In the genomic region with DNA sequence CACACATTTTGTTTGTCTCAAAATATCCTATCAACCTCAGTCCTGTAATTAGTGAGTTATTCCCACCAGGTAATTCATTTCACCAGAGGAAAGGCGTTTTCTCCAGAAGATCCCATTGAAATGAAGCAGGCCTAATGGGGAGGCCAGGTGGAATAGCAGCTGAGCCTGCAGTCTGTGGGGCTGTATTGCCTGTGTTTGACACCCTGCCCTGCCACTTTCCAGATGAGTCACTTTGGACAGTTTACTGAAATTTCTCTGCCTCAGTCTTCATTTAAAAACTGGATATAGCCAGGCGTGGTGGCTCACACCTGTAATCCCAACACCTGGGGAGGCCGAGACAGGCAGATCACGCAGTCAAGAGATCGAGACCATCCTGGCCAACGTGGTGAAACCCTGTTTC, we compare ENCODE assay signal across 26 cellular contexts.
"Had no signal": no experiment of that assay in that cellular context is flagged by ENCODE, and none has a peak within 500 bp of the region (broad histone marks: within the 10 kb centered on the region; RNA-seq: fewer than 3 reads in every experiment).

No MANE protein-coding gene starts in this region.

- DNase-seq: hippocampal formation; left colon; left lung; lower lobe of right lung; mammary epithelial cell; mesenchymal stem cell; naive B cell; natural killer cell; ovary; retina; right cardiac atrium; stimulated activated CD4-positive, alpha-beta T cell treated with anti-CD3 and anti-CD28 coated beads, Interleukin-12 subunit alpha, Interleukin-12 subunit beta, amount 100 ng/mL, for 4 hours; stimulated activated CD4-positive, alpha-beta T cell treated with anti-CD3 and anti-CD28 coated beads, Interleukin-15, amount 100 ng/mL, for 24 hours; stimulated activated CD4-positive, alpha-beta T cell treated with anti-CD3 and anti-CD28 coated beads, Interleukin-2, amount 100 ng/mL, for 24 hours; stimulated activated CD4-positive, alpha-beta T cell treated with anti-CD3 and anti-CD28 coated beads, Interleukin-4, amount 100 ng/mL, for 1 hour; stimulated activated naive B cell treated with anti-CD40 and anti-IgM and Interleukin-4, amounts not matched to agents 10 μg/mL and 1 μg/mL and 100 μg/mL, for 72 hours; stimulated activated naive CD8-positive, alpha-beta T cell treated with anti-CD3 and anti-CD28 coated beads, Interleukin-15, Interleukin-2, amounts not matched to agents 100 U/mL and 50 U/mL, for 24 hours; stomach; tibial artery; uterus had no signal

- H3K27ac Mint-ChIP-seq: naive B cell; natural killer cell; progenitor cell of endocrine pancreas; stimulated activated naive B cell treated with anti-CD40 and anti-IgM and Interleukin-4, amounts not matched to agents 10 μg/mL and 1 μg/mL and 100 μg/mL, for 72 hours; type B pancreatic cell had no signal

- ATAC-seq: left colon; left lung; lower lobe of right lung; natural killer cell; right cardiac atrium; sciatic nerve; stimulated activated naive B cell treated with anti-CD40 and anti-IgM and Interleukin-4, amounts not matched to agents 10 μg/mL and 1 μg/mL and 100 μg/mL, for 72 hours; stimulated activated naive CD8-positive, alpha-beta T cell treated with anti-CD3 and anti-CD28 coated beads, Interleukin-15, Interleukin-2, amounts not matched to agents 100 U/mL and 50 U/mL, for 24 hours had no signal

- H3K4me1 ChIP-seq: lower lobe of right lung, tibial artery, uterus had no signal

- H3K27me3 ChIP-seq: left lung, ovary, stomach, suprapubic skin, tibial artery, uterus had no signal

- H3K4me3 ChIP-seq: left lung, lower lobe of right lung, ovary, skin epidermis, stomach, suprapubic skin, thoracic aorta, tibial artery, uterus had no signal

- H3K36me3 ChIP-seq: left lung, lower lobe of right lung, ovary, stomach, suprapubic skin, thoracic aorta, tibial artery, uterus had no signal

- H3K36me3 Mint-ChIP-seq: naive B cell; natural killer cell; stimulated activated naive B cell treated with anti-CD40 and anti-IgM and Interleukin-4, amounts not matched to agents 10 μg/mL and 1 μg/mL and 100 μg/mL, for 72 hours; type B pancreatic cell had no signal

- H3K9me3 Mint-ChIP-seq: naive B cell, natural killer cell, type B pancreatic cell had no signal

- H3K4me1 Mint-ChIP-seq: naive B cell; stimulated activated naive B cell treated with anti-CD40 and anti-IgM and Interleukin-4, amounts not matched to agents 10 μg/mL and 1 μg/mL and 100 μg/mL, for 72 hours had no signal

- H3K27me3 Mint-ChIP-seq: naive B cell; progenitor cell of endocrine pancreas; stimulated activated naive B cell treated with anti-CD40 and anti-IgM and Interleukin-4, amounts not matched to agents 10 μg/mL and 1 μg/mL and 100 μg/mL, for 72 hours; type B pancreatic cell had no signal

- H3K4me3 Mint-ChIP-seq: naive B cell; natural killer cell; stimulated activated naive B cell treated with anti-CD40 and anti-IgM and Interleukin-4, amounts not matched to agents 10 μg/mL and 1 μg/mL and 100 μg/mL, for 72 hours; type B pancreatic cell had no signal

- H3K27ac ChIP-seq: left lung, lower lobe of right lung, ovary, skin epidermis, stomach, suprapubic skin, thoracic aorta, tibial artery, uterus had no signal

- H3K9me3 ChIP-seq: left lung, lower lobe of right lung, ovary, stomach, suprapubic skin, thoracic aorta, tibial artery, uterus had no signal
